8 cellular contexts compared by ENCODE assay signal in the genomic region with DNA sequence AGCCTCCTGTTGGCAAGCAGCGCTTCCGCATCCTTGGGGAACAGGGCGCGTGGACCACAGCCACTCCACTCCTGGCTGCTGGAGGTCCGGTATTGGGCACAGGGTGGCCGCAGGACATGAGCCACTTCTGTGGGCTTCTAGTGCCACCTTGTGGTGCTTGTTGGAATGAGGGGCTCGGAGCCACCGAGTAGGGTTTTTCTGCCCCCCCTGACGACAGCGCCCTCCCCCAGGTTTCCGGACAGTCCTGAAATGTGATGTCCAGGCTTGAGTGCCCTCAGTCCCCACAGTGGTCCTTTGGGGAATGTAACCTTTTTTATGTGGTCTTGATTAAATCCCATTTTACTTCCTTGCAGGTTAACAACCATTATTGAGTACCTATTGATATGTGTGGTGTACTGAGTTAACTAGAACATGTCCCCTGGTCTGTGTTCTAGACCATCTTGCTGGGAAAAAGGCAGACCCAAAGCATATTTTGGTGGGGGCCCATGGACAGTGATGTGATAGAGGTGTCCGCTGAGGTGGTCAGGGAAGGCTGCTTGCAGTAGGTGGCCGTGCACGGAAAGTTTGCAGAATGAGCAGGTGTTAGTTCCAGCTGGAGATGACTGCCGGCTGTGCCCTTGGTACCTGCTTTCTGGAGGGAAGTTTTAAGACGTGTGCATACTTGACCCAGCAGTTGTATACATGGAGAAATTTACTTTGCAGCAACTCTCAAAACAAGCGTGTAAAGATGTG.
A peak's percentile ranks its signal among the peaks of the same experiment; 100 is the strongest.
DNase-seq lines count a peak whose midpoint lies in the region; ATAC-seq, FAIRE-seq and TF ChIP-seq lines count a peak whose summit lies in the region.

No MANE protein-coding gene starts in this region.

- H3K27ac ChIP-seq in VCaP (no peak overlapping the region), left lung (no peak overlapping the region)

- TF ChIP-seq CTCF in D721Med (IDR thresholded peaks at IDR 0.05; ENCODE audit: insufficient read depth, missing control alignments): peak; percentile 71
- TF ChIP-seq CTCF in VCaP (conservative IDR thresholded peaks at IDR 0.05): peak; percentile 91
- peak; percentile 71 to 76 for TF ChIP-seq CTCF in left lung (IDR thresholded peaks at IDR 0.05)

- peaks cover 0 to 19% of the 10 kb centered on the region in 2 donors for H3K4me1 ChIP-seq in left lung

- H3K9me3 ChIP-seq in left lung: no peaks in the 10 kb centered on the region

- no peak for FAIRE-seq in D721Med (lab: Jason Lieb, UNC)

- peaks cover 4 to 100% of the 10 kb centered on the region in 2 donors for H3K36me3 ChIP-seq in left lung

- ATAC-seq in left lung (peak; percentile 45), GM19455 (IDR thresholded peaks at IDR 0.05; ENCODE audit: unreplicated experiment) (no peak), GM19324 (IDR thresholded peaks at IDR 0.05; ENCODE audit: low FRiP score, unreplicated experiment) (no peak)

- H3K4me3 ChIP-seq in left lung: no peak overlapping the region

- DNase-seq in D721Med (ENCODE audit: insufficient read length, low spot score): peak; percentile 80
- DNase-seq in HUDEP-2 (lab: John Stamatoyannopoulos, UW; ENCODE audit: unreplicated experiment in 76 of 76): peak in 41 of 76 experiments; percentile 8 to 56 (median 34)
- peak; percentile 67 for DNase-seq in cerebellum (ENCODE audit: low spot score)
- DNase-seq in left lung: no peak
- peak; percentile 32 for DNase-seq in stimulated activated CD8-positive, alpha-beta memory T cell treated with anti-CD3 and anti-CD28 coated beads, Interleukin-7, amount 100 ng/mL, for 24 hours (ENCODE audit: low read depth)

- intact Hi-C loops in left lung (cut with DNase I): no loop called here

- H3K27me3 ChIP-seq in left lung: no peaks in the 10 kb centered on the region

Comparison
In these comparisons a context has a peak if more than half of its experiments do, and no peak if none do; other contexts are left out.
1. DNase-seq: peak in D721Med (single experiment), HUDEP-2 (41 of 76), cerebellum (single experiment) and stimulated activated CD8-positive, alpha-beta memory T cell treated with anti-CD3 and anti-CD28 coated beads, Interleukin-7, amount 100 ng/mL, for 24 hours (single experiment); none in left lung (0 of 2).
2. Peak in every context shown above with its lines, with median percentiles within 50 percentile points of each other: CTCF ChIP-seq.